ENCODE assay signal across 1 cellular context in genomic region chr1:15557594-15557993, GRCh38.
TF ChIP-seq lines count a peak whose summit lies in the region.

No MANE protein-coding gene starts in this region.

TF ChIP-seq in IMR-90, 13 proteins besides CTCF, POLR2A, EP300 and RAD21:
- TF ChIP-seq NFE2L2 (IDR thresholded peaks at IDR 0.05; ENCODE audit: low read depth, low read length) (no peak), RFX5 (IDR thresholded peaks at IDR 0.05; ENCODE audit: low read depth, low read length) (no peak), MAZ (IDR thresholded peaks at IDR 0.05; ENCODE audit: borderline replicate concordance, low read depth, low read length) (no peak), FOS (IDR thresholded peaks at IDR 0.05; ENCODE audit: low read depth, low read length) (no peak), BHLHE40 (IDR thresholded peaks at IDR 0.05; ENCODE audit: low read depth, low read length) (no peak), SMC3 (IDR thresholded peaks at IDR 0.05; ENCODE audit: low read depth, low read length) (no peak), RCOR1 (IDR thresholded peaks at IDR 0.05; ENCODE audit: insufficient replicate concordance, low read length) (no peak), CHD1 (IDR thresholded peaks at IDR 0.05; ENCODE audit: low read depth, low read length) (no peak), CEBPB (IDR thresholded peaks at IDR 0.05; ENCODE audit: low read depth, low read length) (no peak), MAFK (IDR thresholded peaks at IDR 0.05; ENCODE audit: low read depth, low read length) (no peak), MXI1 (IDR thresholded peaks at IDR 0.05; ENCODE audit: borderline replicate concordance, low read depth, low read length) (no peak), USF2 (IDR thresholded peaks at IDR 0.05; ENCODE audit: low read depth, low read length) (no peak), ELK1 (IDR thresholded peaks at IDR 0.05; ENCODE audit: borderline replicate concordance, low read depth, low read length) (no peak)
TF ChIP-seq in IMR-90: peak in this region for 0.
